In genomic region chr19:19227217-19227616, GRCh38 we compare ENCODE assay signal across 7 cellular contexts. TPM values are rescaled to one million over a fixed set of nuclear protein-coding genes. Genes with fewer than 3 reads are reported as not detected.
"Had no signal": no experiment of that assay in that cellular context is flagged by ENCODE, and none has a peak within 500 bp of the region (broad histone marks: within the 10 kb centered on the region; RNA-seq: fewer than 3 reads in every experiment).

No MANE protein-coding gene starts in this region.

- H3K4me3 ChIP-seq: GM23338, K562 had no signal

- H2AFZ ChIP-seq: GM23338 had no signal

- ATAC-seq: GM23338, K562 had no signal

- H3K4me2 ChIP-seq: GM23338 had no signal

- DNase-seq: HCEC 1CT, HFFc6, IMR-90, KG1 had no signal

RNA-seq across cellular contexts. Expression of gene NCAN, which starts 15.5 kb away (rescaled TPM):
- total RNA-seq: HFFc6, HT-29, IMR-90 had no signal
- polyA plus RNA-seq: IMR-90, K562 had no signal

RNA-seq across cellular contexts. Expression of gene TM6SF2, which starts 45.9 kb away (rescaled TPM):
- total RNA-seq: HT-29, K562 had no signal
- polyA plus RNA-seq: K562 had no signal
